Comparison of ENCODE assay signal across 1 cellular context in the genomic region with DNA sequence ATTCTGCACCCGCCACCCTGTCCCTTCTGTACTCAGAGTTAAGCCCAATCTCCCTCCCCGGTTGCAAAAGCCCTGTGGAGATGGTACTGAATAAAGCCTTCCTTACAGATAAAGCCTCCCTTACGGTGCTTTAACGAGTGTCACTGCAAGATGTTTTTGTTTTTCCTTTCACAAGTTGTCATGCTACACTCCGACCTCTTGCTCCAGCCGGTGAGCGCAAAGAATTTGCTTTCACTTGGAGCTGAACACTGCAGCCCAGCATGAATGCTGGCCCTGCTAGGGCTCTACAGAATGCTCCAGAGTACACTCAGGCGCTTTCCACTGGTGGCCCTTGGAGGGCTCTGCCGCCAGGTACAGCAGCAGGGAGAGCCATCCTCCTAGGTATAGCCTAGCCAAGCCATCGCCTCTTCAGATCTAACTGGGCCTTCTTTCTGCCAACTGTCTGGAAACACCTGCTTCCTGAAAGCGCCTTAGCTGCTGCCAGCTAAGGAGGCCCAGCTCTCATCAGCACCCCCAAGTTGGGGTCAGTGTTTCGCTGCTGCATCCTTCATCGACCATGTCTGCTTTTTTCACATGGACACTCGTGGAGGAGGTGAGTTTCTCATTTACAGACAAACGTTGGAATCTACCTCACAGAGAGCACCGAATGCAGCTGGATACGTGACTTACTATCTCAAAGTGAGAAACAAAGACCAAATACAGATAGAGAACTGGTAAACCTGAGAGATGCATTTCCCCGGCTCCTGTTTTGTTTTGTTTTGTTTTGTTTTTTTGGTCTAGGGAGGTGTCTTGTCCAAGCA.
TF ChIP-seq lines count a peak whose summit lies in the region.

No MANE protein-coding gene starts in this region.

TF ChIP-seq in K562, 482 proteins besides CTCF, POLR2A, EP300 and RAD21:
- TF ChIP-seq, protein P1, sequence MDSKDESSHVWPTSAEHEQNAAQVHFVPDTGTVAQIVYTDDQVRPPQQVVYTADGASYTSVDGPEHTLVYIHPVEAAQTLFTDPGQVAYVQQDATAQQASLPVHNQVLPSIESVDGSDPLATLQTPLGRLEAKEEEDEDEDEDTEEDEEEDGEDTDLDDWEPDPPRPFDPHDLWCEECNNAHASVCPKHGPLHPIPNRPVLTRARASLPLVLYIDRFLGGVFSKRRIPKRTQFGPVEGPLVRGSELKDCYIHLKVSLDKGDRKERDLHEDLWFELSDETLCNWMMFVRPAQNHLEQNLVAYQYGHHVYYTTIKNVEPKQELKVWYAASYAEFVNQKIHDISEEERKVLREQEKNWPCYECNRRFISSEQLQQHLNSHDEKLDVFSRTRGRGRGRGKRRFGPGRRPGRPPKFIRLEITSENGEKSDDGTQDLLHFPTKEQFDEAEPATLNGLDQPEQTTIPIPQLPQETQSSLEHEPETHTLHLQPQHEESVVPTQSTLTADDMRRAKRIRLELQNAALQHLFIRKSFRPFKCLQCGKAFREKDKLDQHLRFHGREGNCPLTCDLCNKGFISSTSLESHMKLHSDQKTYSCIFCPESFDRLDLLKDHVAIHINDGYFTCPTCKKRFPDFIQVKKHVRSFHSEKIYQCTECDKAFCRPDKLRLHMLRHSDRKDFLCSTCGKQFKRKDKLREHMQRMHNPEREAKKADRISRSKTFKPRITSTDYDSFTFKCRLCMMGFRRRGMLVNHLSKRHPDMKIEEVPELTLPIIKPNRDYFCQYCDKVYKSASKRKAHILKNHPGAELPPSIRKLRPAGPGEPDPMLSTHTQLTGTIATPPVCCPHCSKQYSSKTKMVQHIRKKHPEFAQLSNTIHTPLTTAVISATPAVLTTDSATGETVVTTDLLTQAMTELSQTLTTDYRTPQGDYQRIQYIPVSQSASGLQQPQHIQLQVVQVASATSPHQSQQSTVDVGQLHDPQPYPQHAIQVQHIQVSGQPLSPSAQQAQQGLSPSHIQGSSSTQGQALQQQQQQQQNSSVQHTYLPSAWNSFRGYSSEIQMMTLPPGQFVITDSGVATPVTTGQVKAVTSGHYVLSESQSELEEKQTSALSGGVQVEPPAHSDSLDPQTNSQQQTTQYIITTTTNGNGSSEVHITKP (IDR thresholded peaks at IDR 0.05; ENCODE audit: partially characterized antibody), result no peak
- TF ChIP-seq THRAP3 (IDR thresholded peaks at IDR 0.05; ENCODE audit: borderline replicate concordance) (no peak), ETV1 (tag; conservative IDR thresholded peaks at IDR 0.05; ENCODE audit: low read depth) (no peak), MEIS2 (IDR thresholded peaks at IDR 0.05; ENCODE audit: partially characterized antibody) (no peak), NR2F6 (CRISPR knock-in tag; IDR thresholded peaks at IDR 0.05) (no peak), CREB1 (IDR thresholded peaks at IDR 0.05) (no peak), CREB1 (CRISPR knock-in tag; IDR thresholded peaks at IDR 0.05) (no peak), NR2C2 (CRISPR knock-in tag; IDR thresholded peaks at IDR 0.05) (no peak), NR2C2 (tag; IDR thresholded peaks at IDR 0.05) (no peak), RFX5 (IDR thresholded peaks at IDR 0.05; ENCODE audit: low read depth, low read length) (no peak)
- TF ChIP-seq, protein P2, sequence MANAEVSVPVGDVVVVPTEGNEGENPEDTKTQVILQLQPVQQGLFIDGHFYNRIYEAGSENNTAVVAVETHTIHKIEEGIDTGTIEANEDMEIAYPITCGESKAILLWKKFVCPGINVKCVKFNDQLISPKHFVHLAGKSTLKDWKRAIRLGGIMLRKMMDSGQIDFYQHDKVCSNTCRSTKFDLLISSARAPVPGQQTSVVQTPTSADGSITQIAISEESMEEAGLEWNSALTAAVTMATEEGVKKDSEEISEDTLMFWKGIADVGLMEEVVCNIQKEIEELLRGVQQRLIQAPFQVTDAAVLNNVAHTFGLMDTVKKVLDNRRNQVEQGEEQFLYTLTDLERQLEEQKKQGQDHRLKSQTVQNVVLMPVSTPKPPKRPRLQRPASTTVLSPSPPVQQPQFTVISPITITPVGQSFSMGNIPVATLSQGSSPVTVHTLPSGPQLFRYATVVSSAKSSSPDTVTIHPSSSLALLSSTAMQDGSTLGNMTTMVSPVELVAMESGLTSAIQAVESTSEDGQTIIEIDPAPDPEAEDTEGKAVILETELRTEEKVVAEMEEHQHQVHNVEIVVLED (CRISPR knock-in tag; IDR thresholded peaks at IDR 0.05), result no peak
